8 cellular contexts compared by ENCODE assay signal in genomic region chr2:145751634-145752033, GRCh38.
DNase-seq lines count a peak whose midpoint lies in the region; ATAC-seq, FAIRE-seq and TF ChIP-seq lines count a peak whose summit lies in the region.

No MANE protein-coding gene starts in this region.

- no peak overlapping the region for H3K4me3 Mint-ChIP-seq in CD8-positive, alpha-beta T cell

- no peaks in the 10 kb centered on the region for H3K36me3 Mint-ChIP-seq in CD8-positive, alpha-beta T cell

- no peaks in the 10 kb centered on the region for H3K9me3 Mint-ChIP-seq in CD8-positive, alpha-beta T cell

- no peak for TF ChIP-seq RAD21 in GM12878 (IDR thresholded peaks at IDR 0.05; ENCODE audit: insufficient read depth, low read depth, low read length)

- intact Hi-C loops in GM12878 (cut with micrococcal nuclease; ENCODE audit: unreplicated experiment) (loop anchor here (10.0 kb wide), 1 partner anchor 337 kb away; no protein-coding TSS in a partner anchor), right lobe of liver (cut with DNase I) (no loop called here)
- intact Hi-C loops in CD8-positive, alpha-beta T cell (cut with DNase I, micrococcal nuclease) = no loop called here

- in situ Hi-C loops in GM12878 (cut with MboI) = no loop called here

- POLR2A ChIA-PET in GM12878 (lab: Charles Lee) = interaction anchor here (0.5 kb wide), 1 partner anchor 1084 kb away, joined by 6 read pairs; no protein-coding TSS in a partner anchor
- POLR2A ChIA-PET in CD8-positive, alpha-beta T cell (lab: Charles Lee) = no interaction called here

- WGBS in GM12878 (ENCODE audit: insufficient coverage, insufficient replicate concordance, low lambda C conversion rate, missing lambda C conversion rate) = 0% methylated on average over 6 of the region's 6 CpGs
- WGBS in right lobe of liver (ENCODE audit: insufficient coverage, low coverage, low lambda C conversion rate, missing lambda C conversion rate) = 30% methylated on average over 4 of the region's 6 CpGs

- H2AFZ ChIP-seq in GM12878 (ENCODE audit: control insufficient read depth, low read depth, low read length) = no peak overlapping the region

- no peak overlapping the region for H3K27ac Mint-ChIP-seq in CD8-positive, alpha-beta T cell

- H3K9ac ChIP-seq in GM12878 (ENCODE audit: control insufficient read depth, insufficient read depth, low read length) = no peak overlapping the region

- no peaks in the 10 kb centered on the region for H3K27me3 ChIP-seq in GM12878 (replicated peaks in 1 of 2; ENCODE audit: control insufficient read depth in 2 of 2, insufficient read depth in 2 of 2, low read length in 1 of 2)
- no peaks in the 10 kb centered on the region for H3K27me3 ChIP-seq in right lobe of liver
- H3K27me3 ChIP-seq in CD8-positive, alpha-beta T cell (ENCODE audit: insufficient read depth, low read length) = no peaks in the 10 kb centered on the region

- FAIRE-seq in GM12878 (lab: Jason Lieb, UNC) (no peak), urothelium cell line (lab: Jason Lieb, UNC) (peak; percentile 37)

- H3K9me3 ChIP-seq in GM12878 (replicated peaks; ENCODE audit: control insufficient read depth, insufficient read depth, low read length) (no peaks in the 10 kb centered on the region), right lobe of liver (no peaks in the 10 kb centered on the region)
- H3K9me3 ChIP-seq in CD8-positive, alpha-beta T cell (ENCODE audit: low read length) = no peaks in the 10 kb centered on the region

- H3K4me2 ChIP-seq in GM12878 (ENCODE audit: control insufficient read depth, insufficient read depth) = peak overlapping the region; percentile 30

- RAD21 ChIA-PET in GM12878 (lab: Charles Lee; ENCODE audit: unreplicated experiment) = interaction anchor here (0.8 to 1.0 kb wide), 3 partner anchors 14 to 159 kb away, joined by 3 read pairs; no protein-coding TSS in a partner anchor

- TF ChIP-seq CTCF in GM12878 (IDR thresholded peaks at IDR 0.05 in 2 of 3, conservative IDR thresholded peaks at IDR 0.05 in 1 of 3; ENCODE audit: control insufficient read depth in 2 of 3, extremely low read depth in 1 of 3, insufficient read depth in 1 of 3, low read depth in 3 of 3, low read length in 3 of 3) = no peak
- TF ChIP-seq CTCF in right lobe of liver (IDR thresholded peaks at IDR 0.05) = no peak
- TF ChIP-seq CTCF in CD8-positive, alpha-beta T cell (IDR thresholded peaks at IDR 0.05) = no peak

- TF ChIP-seq POLR2A in GM12878 (IDR thresholded peaks at IDR 0.05; ENCODE audit: low read depth, low read length) (no peak), right lobe of liver (IDR thresholded peaks at IDR 0.05) (no peak)

- CTCF ChIA-PET in GM12878 (lab: Yijun Ruan, JAX) = interaction anchor here (0.7 to 1.7 kb wide), 4 partner anchors 11 to 834 kb away, joined by 3 to 7 read pairs (median 3); no protein-coding TSS in a partner anchor
- CTCF ChIA-PET in CD8-positive, alpha-beta T cell (lab: Charles Lee) = no interaction called here

- H4K20me1 ChIP-seq in GM12878 (ENCODE audit: control insufficient read depth, insufficient read depth) = no peaks in the 10 kb centered on the region

- no TSS peak for BruUV-seq in GM12878 (replicated peaks; lab: Mats Ljungman, UMichigan)

- H3K4me1 ChIP-seq in GM12878 (ENCODE audit: control insufficient read depth, insufficient read depth, low read length) (peaks cover 18% of the 10 kb centered on the region), right lobe of liver (peaks cover 0 to 4% (median 0%) of the 10 kb centered on the region in 4 donors)
- H3K4me1 ChIP-seq in CD8-positive, alpha-beta T cell (ENCODE audit: insufficient read depth, low read length) = no peaks in the 10 kb centered on the region

- H3K27me3 Mint-ChIP-seq in CD8-positive, alpha-beta T cell (ENCODE audit: low read depth) = no peaks in the 10 kb centered on the region

- no peak overlapping the region for H3K27ac ChIP-seq in GM12878 (ENCODE audit: control insufficient read depth, insufficient read depth)
- H3K27ac ChIP-seq in right lobe of liver = peak overlapping the region; percentile 3 to 16 (median 12)
- no peak overlapping the region for H3K27ac ChIP-seq in CD8-positive, alpha-beta T cell (ENCODE audit: low read depth, low read length)

- DNase-seq in EH (ENCODE audit: low read depth) (peak; percentile 89), GM12878 (ENCODE audit: low read depth, low spot score) (peak; percentile 70), right lobe of liver (no peak), urothelium cell line (ENCODE audit: low spot score) (peak; percentile 43), NCI-H146 treated with DMSO at 0.1 percent for 48 hours (lab: John Stamatoyannopoulos, UW; ENCODE audit: unreplicated experiment) (no peak)
- no peak for DNase-seq in CD8-positive, alpha-beta T cell

- H3K36me3 ChIP-seq in GM12878 (ENCODE audit: control insufficient read depth in 2 of 2, insufficient read depth in 2 of 2, low read length in 1 of 2) = no peaks in the 10 kb centered on the region
- no peaks in the 10 kb centered on the region for H3K36me3 ChIP-seq in right lobe of liver
- no peaks in the 10 kb centered on the region for H3K36me3 ChIP-seq in CD8-positive, alpha-beta T cell (ENCODE audit: insufficient read depth, low read length)

- H3K4me1 Mint-ChIP-seq in CD8-positive, alpha-beta T cell (ENCODE audit: low read depth) = no peaks in the 10 kb centered on the region

- H3K79me2 ChIP-seq in GM12878 (ENCODE audit: control insufficient read depth, insufficient read depth, low read length) = no peaks in the 10 kb centered on the region

- H3K4me3 ChIP-seq in GM12878 = no peak overlapping the region
- H3K4me3 ChIP-seq in right lobe of liver = no peak overlapping the region
- H3K4me3 ChIP-seq in CD8-positive, alpha-beta T cell (ENCODE audit: low read depth, low read length) = no peak overlapping the region

- ATAC-seq in GM21447 (IDR thresholded peaks at IDR 0.05; ENCODE audit: unreplicated experiment) = peak; percentile 86
- peak; percentile 87 for ATAC-seq in HG03575 (IDR thresholded peaks at IDR 0.05; ENCODE audit: extremely low read depth, insufficient number of reproducible peaks, low FRiP score, unreplicated experiment)
- peak; percentile 93 for ATAC-seq in GM12878
- ATAC-seq in right lobe of liver = peak; percentile 55 to 77 (median 60)
- ATAC-seq in CD8-positive, alpha-beta T cell = no peak

- SMC1A ChIA-PET in GM12878 (lab: Charles Lee; ENCODE audit: uncharacterized antibody, unreplicated experiment) = interaction anchor here (0.6 to 1.1 kb wide), 6 partner anchors 9 to 340 kb away, joined by 3 to 4 read pairs (median 3); no protein-coding TSS in a partner anchor

- TF ChIP-seq EP300 in GM12878 (IDR thresholded peaks at IDR 0.05; ENCODE audit: borderline replicate concordance in 1 of 2, control insufficient read depth in 1 of 2, low read depth in 2 of 2, low read length in 2 of 2) = peak; percentile 41 to 92; a peak in 2 of 4 replicates

TF ChIP-seq in GM12878, 131 proteins besides CTCF, POLR2A, EP300 and RAD21 (continues in another document):
- no peak for TF ChIP-seq PKNOX1 (IDR thresholded peaks at IDR 0.05)
- peak; percentile 37; the same call in 1 of the 2 replicates for TF ChIP-seq NBN (IDR thresholded peaks at IDR 0.05)
- no peak for TF ChIP-seq NKRF (conservative IDR thresholded peaks at IDR 0.05)
- peak; percentile 47; the same call in 1 of the 2 replicates for TF ChIP-seq TARDBP (IDR thresholded peaks at IDR 0.05; ENCODE audit: borderline replicate concordance)
- no peak for TF ChIP-seq FOXK2 (IDR thresholded peaks at IDR 0.05)
- TF ChIP-seq BCLAF1 (IDR thresholded peaks at IDR 0.05) = no peak
- TF ChIP-seq CREB1 (IDR thresholded peaks at IDR 0.05; ENCODE audit: low read depth) = peak; percentile 61; the same call in 1 of the 2 replicates

Comparison
In these comparisons a context has a peak if more than half of its experiments do, and no peak if none do; other contexts are left out.
1. DNase-seq: peak in EH (single experiment), GM12878 (single experiment) and urothelium cell line (single experiment); none in right lobe of liver (0 of 3), CD8-positive, alpha-beta T cell (0 of 7) and NCI-H146 treated with DMSO at 0.1 percent for 48 hours (single experiment).
2. H3K27ac ChIP-seq: peak in right lobe of liver (3 of 3); none in GM12878 (single experiment) and CD8-positive, alpha-beta T cell (single experiment).